In the genomic region with DNA sequence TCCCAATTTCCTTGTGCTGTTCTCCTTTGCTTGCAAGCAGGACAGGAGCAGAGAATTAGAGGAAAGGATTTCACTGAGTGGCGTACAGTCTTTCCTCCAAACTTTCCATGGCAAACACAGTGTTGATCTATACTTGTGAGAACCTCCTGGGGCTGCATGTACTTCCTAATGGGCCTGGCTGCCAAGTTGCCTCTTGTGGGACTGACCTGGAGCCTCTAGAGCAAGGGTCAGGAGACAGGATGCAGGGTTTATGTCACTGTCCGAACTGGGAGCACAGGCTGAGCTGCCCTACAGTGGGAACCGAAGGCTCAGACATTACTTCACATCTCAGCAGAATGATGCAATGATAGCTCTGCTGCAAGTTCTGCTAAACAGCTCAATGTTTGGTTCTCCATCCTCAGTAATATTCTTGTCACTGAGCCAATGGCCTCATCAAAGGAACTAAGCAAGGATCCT, we compare ENCODE assay signal across 11 cellular contexts.
A peak's percentile ranks its signal among the peaks of the same experiment; 100 is the strongest.
DNase-seq lines count a peak whose midpoint lies in the region; FAIRE-seq and TF ChIP-seq lines count a peak whose summit lies in the region.
"Had no signal": no experiment of that assay in that cellular context is flagged by ENCODE, and none has a peak within 500 bp of the region (broad histone marks: within the 10 kb centered on the region; RNA-seq: fewer than 3 reads in every experiment).

No MANE protein-coding gene starts in this region.

- no peak for FAIRE-seq in kidney (lab: Jason Lieb, UNC)
- FAIRE-seq: G401.6 had no signal

- peak; percentile 57 for DNase-seq in HT-29 (ENCODE audit: low spot score)
- DNase-seq in brain microvascular endothelial cell, result peak; percentile 65
- peak; percentile 89 for DNase-seq in kidney
- no peak for DNase-seq in NCI-H2171 treated with DMSO at 0.1 percent for 48 hours (lab: John Stamatoyannopoulos, UW)
- no peak for DNase-seq in DMS53 (lab: John Stamatoyannopoulos, UW)
- DNase-seq in NAMALWA (ENCODE audit: low spot score), result no peak
- no peak for DNase-seq in DMS114 treated with DMSO at 0.1 percent for 48 hours (lab: John Stamatoyannopoulos, UW; ENCODE audit: unreplicated experiment)
- DNase-seq: activated B cell treated with CpG ODN at 0.5 μM for 24 hours, NCI-H446 treated with DMSO at 0.1 percent for 48 hours had no signal

- TF ChIP-seq CTCF in brain microvascular endothelial cell (IDR thresholded peaks at IDR 0.05; ENCODE audit: low read depth, low read length, missing control alignments) (no peak), kidney (IDR thresholded peaks at IDR 0.05; ENCODE audit: borderline replicate concordance, extremely low read depth, insufficient read depth) (no peak)

- no peak overlapping the region for H3K4me3 ChIP-seq in brain microvascular endothelial cell (ENCODE audit: low read depth, low read length)
- H3K4me3 ChIP-seq in kidney (ENCODE audit: low read length in 2 of 2), result no peak overlapping the region
- H3K4me3 ChIP-seq in subcutaneous abdominal adipose tissue (ENCODE audit: low read depth in 1 of 5, low read length in 5 of 5), result peak overlapping the region in 1 of 5 donors; percentile 5

- in situ Hi-C loops in brain microvascular endothelial cell (cut with HindIII; ENCODE audit: low pct_ligation_motif_present, low sequenced_read_pairs), result no loop called here

- intact Hi-C loops in kidney (cut with DNase I), result no loop called here

- H3K27me3 ChIP-seq in brain microvascular endothelial cell (replicated peaks) (no peaks in the 10 kb centered on the region), subcutaneous abdominal adipose tissue (ENCODE audit: control insufficient read depth in 5 of 5, insufficient read depth in 4 of 5, low read length in 5 of 5) (no peaks in the 10 kb centered on the region)

- no peak overlapping the region for H3K9ac ChIP-seq in kidney (ENCODE audit: low read length in 2 of 2)
- peak overlapping the region in 2 of 5 donors; percentile 6 to 41 for H3K9ac ChIP-seq in subcutaneous abdominal adipose tissue (ENCODE audit: low read length in 5 of 5)

- H3K9me3 ChIP-seq in kidney (ENCODE audit: control insufficient read depth in 1 of 2, low read length in 2 of 2) (peaks cover 0 to 10% of the 10 kb centered on the region in 2 donors), subcutaneous abdominal adipose tissue (ENCODE audit: control insufficient read depth in 5 of 5, low read length in 5 of 5) (peaks cover 0 to 14% (median 9%) of the 10 kb centered on the region in 5 donors)

- H3K36me3 ChIP-seq in brain microvascular endothelial cell (replicated peaks) (no peaks in the 10 kb centered on the region), kidney (ENCODE audit: control insufficient read depth in 1 of 2, insufficient read depth in 2 of 2, low read length in 2 of 2) (no peaks in the 10 kb centered on the region), subcutaneous abdominal adipose tissue (ENCODE audit: control insufficient read depth in 5 of 5, insufficient read depth in 5 of 5, low read length in 5 of 5) (no peaks in the 10 kb centered on the region)

- H3K27ac ChIP-seq in brain microvascular endothelial cell, result no peak overlapping the region
- H3K27ac ChIP-seq in kidney (ENCODE audit: low read depth in 2 of 2, low read length in 2 of 2), result peak overlapping the region in 1 of 2 donors; percentile 37
- H3K27ac ChIP-seq in subcutaneous abdominal adipose tissue (ENCODE audit: low read depth, low read length), result peak overlapping the region; percentile 54

- H3K4me1 ChIP-seq in kidney (ENCODE audit: control insufficient read depth in 1 of 2, insufficient read depth in 1 of 2, low read depth in 1 of 2, low read length in 2 of 2) (peaks cover 0 to 9% of the 10 kb centered on the region in 2 donors), subcutaneous abdominal adipose tissue (ENCODE audit: control insufficient read depth in 5 of 5, insufficient read depth in 5 of 5, low read length in 5 of 5) (peaks cover 4 to 27% (median 24%) of the 10 kb centered on the region in 5 donors)

Comparison
In these comparisons a context has a peak if more than half of its experiments do, and no peak if none do; other contexts are left out.
1. DNase-seq: peak in HT-29 (single experiment), brain microvascular endothelial cell (single experiment) and kidney (single experiment); none in NCI-H2171 treated with DMSO at 0.1 percent for 48 hours (single experiment), DMS53 (single experiment), NAMALWA (single experiment) and DMS114 treated with DMSO at 0.1 percent for 48 hours (single experiment).